Comparison of ENCODE assay signal across 14 cellular contexts in the genomic region with DNA sequence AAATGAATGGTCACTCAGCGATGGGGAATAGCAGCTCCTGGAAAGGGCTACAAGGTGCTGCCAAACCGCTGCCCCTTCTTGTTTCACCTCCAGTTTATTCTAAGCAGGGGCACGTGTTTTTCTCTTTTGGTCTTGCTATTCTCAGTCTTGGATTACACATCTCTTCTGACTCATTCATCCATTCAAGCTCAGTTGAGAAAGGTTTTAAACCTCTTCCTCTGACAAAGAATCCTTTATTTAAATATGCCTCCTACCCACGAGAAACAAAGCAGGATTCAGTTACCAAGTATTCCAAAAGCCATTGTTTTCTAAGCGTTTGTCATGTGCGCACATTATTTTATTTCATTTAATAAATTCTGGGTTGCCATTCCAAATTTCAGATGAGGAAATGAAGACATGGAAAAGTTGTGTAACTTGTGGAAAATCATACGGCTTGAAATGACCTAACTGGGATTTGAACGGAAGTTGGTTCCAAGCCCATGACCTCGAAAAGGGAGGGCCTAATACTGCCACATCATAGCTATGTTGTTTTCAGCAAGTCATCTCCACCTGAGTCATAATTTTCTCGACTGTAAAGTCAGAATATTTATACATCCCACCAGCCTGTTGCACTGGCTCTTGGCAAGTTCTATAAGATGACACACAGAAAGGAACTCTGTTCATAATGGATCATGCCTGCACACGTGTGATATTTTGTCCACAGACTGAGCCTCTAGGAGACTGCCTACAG.
DNase-seq lines count a peak whose midpoint lies in the region; ATAC-seq and TF ChIP-seq lines count a peak whose summit lies in the region.
"Had no signal": no experiment of that assay in that cellular context is flagged by ENCODE, and none has a peak within 500 bp of the region (broad histone marks: within the 10 kb centered on the region; RNA-seq: fewer than 3 reads in every experiment).

No MANE protein-coding gene starts in this region.

- H3K27ac ChIP-seq in SJSA1, result peak overlapping the region; percentile 72
- H3K27ac ChIP-seq: parathyroid adenoma, WERI-Rb-1 had no signal

- no peaks in the 10 kb centered on the region for H3K9me3 ChIP-seq in SJSA1 (replicated peaks)

- no peaks in the 10 kb centered on the region for H3K27me3 ChIP-seq in SJSA1 (replicated peaks)

- no peak for ATAC-seq in GM18505 (IDR thresholded peaks at IDR 0.05; ENCODE audit: unreplicated experiment)

- H3K36me3 ChIP-seq in SJSA1, result no peaks in the 10 kb centered on the region
- H3K36me3 ChIP-seq: WERI-Rb-1 had no signal

- peak; percentile 90 for DNase-seq in Daoy (ENCODE audit: low read depth)
- peak in 1 of 2 experiments; percentile 36 for DNase-seq in SJSA1 (ENCODE audit: low read depth in 1 of 2, low spot score in 2 of 2)
- peak; percentile 67 for DNase-seq in fibroblast of the conjunctiva (ENCODE audit: low read depth)
- peak; percentile 86 for DNase-seq in retinal pigment epithelial cell (ENCODE audit: low read depth)
- DNase-seq in activated CD8-positive, alpha-beta memory T cell treated with anti-CD3 and anti-CD28 coated beads for 24 hours, result no peak
- DNase-seq in stimulated activated CD8-positive, alpha-beta memory T cell treated with anti-CD3 and anti-CD28 coated beads, Interleukin-4, amount 100 ng/mL, for 48 hours, result no peak
- no peak for DNase-seq in activated naive CD4-positive, alpha-beta T cell (lab: John Stamatoyannopoulos, UW)
- DNase-seq: activated naive CD8-positive, alpha-beta T cell treated with anti-CD3 and anti-CD28 coated beads for 36 hours; DMS79 treated with DMSO at 0.1 percent for 48 hours; NCI-H187 treated with DMSO at 0.1 percent for 48 hours; stimulated activated naive CD4-positive, alpha-beta T cell treated with Interleukin-2 at 50 U/mL for 16 hours; WERI-Rb-1 had no signal

- H3K4me3 ChIP-seq in SJSA1 (no peak overlapping the region), retinal pigment epithelial cell (ENCODE audit: low read length) (no peak overlapping the region)

- H3K4me1 ChIP-seq in SJSA1 (replicated peaks), result peaks cover 11% of the 10 kb centered on the region; the same call in 1 of the 2 replicates
- H3K4me1 ChIP-seq: parathyroid adenoma had no signal

- no peak for TF ChIP-seq CTCF in retinal pigment epithelial cell (conservative IDR thresholded peaks at IDR 0.05; ENCODE audit: low read depth, low read length)

- TF ChIP-seq POLR2A in GM18505 (IDR thresholded peaks at IDR 0.05; ENCODE audit: borderline replicate concordance, extremely low read depth, insufficient read depth, insufficient read length), result no peak

Comparison
In these comparisons a context has a peak if more than half of its experiments do, and no peak if none do; other contexts are left out.
1. DNase-seq: peak in Daoy (single experiment), fibroblast of the conjunctiva (single experiment) and retinal pigment epithelial cell (single experiment); none in activated CD8-positive, alpha-beta memory T cell treated with anti-CD3 and anti-CD28 coated beads for 24 hours (single experiment), stimulated activated CD8-positive, alpha-beta memory T cell treated with anti-CD3 and anti-CD28 coated beads, Interleukin-4, amount 100 ng/mL, for 48 hours (single experiment) and activated naive CD4-positive, alpha-beta T cell (0 of 4).